In genomic region chr15:67843092-67843501, GRCh38 we compare ENCODE assay signal across 2 cellular contexts.
TF ChIP-seq lines count a peak whose summit lies in the region.

No MANE protein-coding gene starts in this region.

TF ChIP-seq in HEK293, 187 proteins besides CTCF, POLR2A, EP300 and RAD21:
- TF ChIP-seq EGR2 (tag by site-specific recombination; IDR thresholded peaks at IDR 0.05; ENCODE audit: low read depth): peak; percentile 91
- TF ChIP-seq ZNF777 (tag by site-specific recombination; IDR thresholded peaks at IDR 0.05; ENCODE audit: borderline replicate concordance): no peak
- TF ChIP-seq SCRT2 (tag by site-specific recombination; IDR thresholded peaks at IDR 0.05): no peak
- TF ChIP-seq, protein P1, sequence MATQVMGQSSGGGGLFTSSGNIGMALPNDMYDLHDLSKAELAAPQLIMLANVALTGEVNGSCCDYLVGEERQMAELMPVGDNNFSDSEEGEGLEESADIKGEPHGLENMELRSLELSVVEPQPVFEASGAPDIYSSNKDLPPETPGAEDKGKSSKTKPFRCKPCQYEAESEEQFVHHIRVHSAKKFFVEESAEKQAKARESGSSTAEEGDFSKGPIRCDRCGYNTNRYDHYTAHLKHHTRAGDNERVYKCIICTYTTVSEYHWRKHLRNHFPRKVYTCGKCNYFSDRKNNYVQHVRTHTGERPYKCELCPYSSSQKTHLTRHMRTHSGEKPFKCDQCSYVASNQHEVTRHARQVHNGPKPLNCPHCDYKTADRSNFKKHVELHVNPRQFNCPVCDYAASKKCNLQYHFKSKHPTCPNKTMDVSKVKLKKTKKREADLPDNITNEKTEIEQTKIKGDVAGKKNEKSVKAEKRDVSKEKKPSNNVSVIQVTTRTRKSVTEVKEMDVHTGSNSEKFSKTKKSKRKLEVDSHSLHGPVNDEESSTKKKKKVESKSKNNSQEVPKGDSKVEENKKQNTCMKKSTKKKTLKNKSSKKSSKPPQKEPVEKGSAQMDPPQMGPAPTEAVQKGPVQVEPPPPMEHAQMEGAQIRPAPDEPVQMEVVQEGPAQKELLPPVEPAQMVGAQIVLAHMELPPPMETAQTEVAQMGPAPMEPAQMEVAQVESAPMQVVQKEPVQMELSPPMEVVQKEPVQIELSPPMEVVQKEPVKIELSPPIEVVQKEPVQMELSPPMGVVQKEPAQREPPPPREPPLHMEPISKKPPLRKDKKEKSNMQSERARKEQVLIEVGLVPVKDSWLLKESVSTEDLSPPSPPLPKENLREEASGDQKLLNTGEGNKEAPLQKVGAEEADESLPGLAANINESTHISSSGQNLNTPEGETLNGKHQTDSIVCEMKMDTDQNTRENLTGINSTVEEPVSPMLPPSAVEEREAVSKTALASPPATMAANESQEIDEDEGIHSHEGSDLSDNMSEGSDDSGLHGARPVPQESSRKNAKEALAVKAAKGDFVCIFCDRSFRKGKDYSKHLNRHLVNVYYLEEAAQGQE (tag by site-specific recombination; IDR thresholded peaks at IDR 0.05): no peak
- TF ChIP-seq ZFHX2 (tag by site-specific recombination; conservative IDR thresholded peaks at IDR 0.05): peak; percentile 84
- TF ChIP-seq ZNF747 (tag by site-specific recombination; IDR thresholded peaks at IDR 0.05): no peak
- TF ChIP-seq, protein P2, sequence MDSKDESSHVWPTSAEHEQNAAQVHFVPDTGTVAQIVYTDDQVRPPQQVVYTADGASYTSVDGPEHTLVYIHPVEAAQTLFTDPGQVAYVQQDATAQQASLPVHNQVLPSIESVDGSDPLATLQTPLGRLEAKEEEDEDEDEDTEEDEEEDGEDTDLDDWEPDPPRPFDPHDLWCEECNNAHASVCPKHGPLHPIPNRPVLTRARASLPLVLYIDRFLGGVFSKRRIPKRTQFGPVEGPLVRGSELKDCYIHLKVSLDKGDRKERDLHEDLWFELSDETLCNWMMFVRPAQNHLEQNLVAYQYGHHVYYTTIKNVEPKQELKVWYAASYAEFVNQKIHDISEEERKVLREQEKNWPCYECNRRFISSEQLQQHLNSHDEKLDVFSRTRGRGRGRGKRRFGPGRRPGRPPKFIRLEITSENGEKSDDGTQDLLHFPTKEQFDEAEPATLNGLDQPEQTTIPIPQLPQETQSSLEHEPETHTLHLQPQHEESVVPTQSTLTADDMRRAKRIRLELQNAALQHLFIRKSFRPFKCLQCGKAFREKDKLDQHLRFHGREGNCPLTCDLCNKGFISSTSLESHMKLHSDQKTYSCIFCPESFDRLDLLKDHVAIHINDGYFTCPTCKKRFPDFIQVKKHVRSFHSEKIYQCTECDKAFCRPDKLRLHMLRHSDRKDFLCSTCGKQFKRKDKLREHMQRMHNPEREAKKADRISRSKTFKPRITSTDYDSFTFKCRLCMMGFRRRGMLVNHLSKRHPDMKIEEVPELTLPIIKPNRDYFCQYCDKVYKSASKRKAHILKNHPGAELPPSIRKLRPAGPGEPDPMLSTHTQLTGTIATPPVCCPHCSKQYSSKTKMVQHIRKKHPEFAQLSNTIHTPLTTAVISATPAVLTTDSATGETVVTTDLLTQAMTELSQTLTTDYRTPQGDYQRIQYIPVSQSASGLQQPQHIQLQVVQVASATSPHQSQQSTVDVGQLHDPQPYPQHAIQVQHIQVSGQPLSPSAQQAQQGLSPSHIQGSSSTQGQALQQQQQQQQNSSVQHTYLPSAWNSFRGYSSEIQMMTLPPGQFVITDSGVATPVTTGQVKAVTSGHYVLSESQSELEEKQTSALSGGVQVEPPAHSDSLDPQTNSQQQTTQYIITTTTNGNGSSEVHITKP (tag by site-specific recombination; IDR thresholded peaks at IDR 0.05): peak; percentile 88
- peak; percentile 44 for TF ChIP-seq ZNF398 (tag by site-specific recombination; IDR thresholded peaks at IDR 0.05)
TF ChIP-seq in HEK293: peak in this region for 4.

TF ChIP-seq in K562, 482 proteins besides CTCF, POLR2A, EP300 and RAD21 (continued from another document):
- TF ChIP-seq, protein P2 (IDR thresholded peaks at IDR 0.05; ENCODE audit: partially characterized antibody): peak; percentile 93
